Comparison of ENCODE assay signal across 8 cellular contexts in genomic region chr3:46987485-46988401, GRCh38. TPM values are rescaled to one million over a fixed set of nuclear protein-coding genes. Genes with fewer than 3 reads are reported as not detected.
DNase-seq lines count a peak whose midpoint lies in the region; ATAC-seq, FAIRE-seq and TF ChIP-seq lines count a peak whose summit lies in the region.

No MANE protein-coding gene starts in this region.

- H3K27me3 ChIP-seq in pancreas: no peaks in the 10 kb centered on the region

- H3K36me3 Mint-ChIP-seq in glutamatergic neuron (ENCODE audit: unreplicated experiment): no peaks in the 10 kb centered on the region

- H3K4me3 Mint-ChIP-seq in glutamatergic neuron (ENCODE audit: unreplicated experiment): no peak overlapping the region

- ATAC-seq in GM21360 (IDR thresholded peaks at IDR 0.05; ENCODE audit: unreplicated experiment) (peak; percentile 54), pancreas (peak in 3 of 4 donors; percentile 59 to 66 (median 60))

- H3K4me3 ChIP-seq in pancreas: peak overlapping the region in 1 of 4 donors; percentile 7

- peak overlapping the region in 1 of 4 donors; percentile 12 for H3K27ac ChIP-seq in pancreas

- WGBS in pancreas, 2 donors: 76 to 78% methylated on average over 22 to 26 of the region's 26 CpGs

- H3K36me3 ChIP-seq in pancreas: peaks cover 0 to 16% (median 0%) of the 10 kb centered on the region in 3 donors

- peaks cover 5% of the 10 kb centered on the region for H3K9me3 Mint-ChIP-seq in glutamatergic neuron (ENCODE audit: unreplicated experiment)

- H3K4me1 Mint-ChIP-seq in glutamatergic neuron (ENCODE audit: low read depth, unreplicated experiment): peaks cover 3% of the 10 kb centered on the region

- DNase-seq in AML-193 (lab: John Stamatoyannopoulos, UW): peak; percentile 92 to 95
- peak in 54 of 76 experiments; percentile 10 to 76 (median 40) for DNase-seq in HUDEP-2 (lab: John Stamatoyannopoulos, UW; ENCODE audit: unreplicated experiment in 76 of 76)
- DNase-seq in activated CD4-positive, CD25-positive, alpha-beta regulatory T cell treated with anti-CD3 and anti-CD28 coated beads, Interleukin-2, amount 50 U/mL, for 72 hours: peak; percentile 81
- peak; percentile 82 for DNase-seq in effector CD4-positive, alpha-beta T cell
- peak in 3 of 6 donors; percentile 36 to 64 (median 54) for DNase-seq in pancreas
- no peak for DNase-seq in glutamatergic neuron
- DNase-seq in NCI-H1105 treated with DMSO at 0.1 percent for 48 hours (lab: John Stamatoyannopoulos, UW): no peak

- no peak for FAIRE-seq in pancreas (lab: Jason Lieb, UNC)

- intact Hi-C loops in pancreas (cut with DNase I): loop anchor here in 1 of 3 donors (10.0 kb wide), 1 partner anchor 283 kb away; the partner anchor contains the start of gene TMIE

- H3K4me1 ChIP-seq in pancreas: no peaks in the 10 kb centered on the region

- H3K27me3 Mint-ChIP-seq in glutamatergic neuron (ENCODE audit: unreplicated experiment): peaks cover 2% of the 10 kb centered on the region

- no peak overlapping the region for H3K27ac Mint-ChIP-seq in glutamatergic neuron (ENCODE audit: unreplicated experiment)

- no peaks in the 10 kb centered on the region for H3K9me3 ChIP-seq in pancreas

- no peak for TF ChIP-seq CTCF in pancreas (IDR thresholded peaks at IDR 0.05)
- no peak for TF ChIP-seq CTCF in glutamatergic neuron (IDR thresholded peaks at IDR 0.05; ENCODE audit: partially characterized antibody, unreplicated experiment)

RNA-seq across cellular contexts. Expression of gene NBEAL2, which starts 8.3 kb away (rescaled TPM):
- total RNA-seq in pancreas (10 to 100 TPM; 30.6 to 67.4 (median 37.1) TPM), glutamatergic neuron (ENCODE audit: unreplicated experiment) (38.0 TPM)
- 100 to 1,000 TPM; 231 to 265 TPM for polyA plus RNA-seq in pancreas

RNA-seq across cellular contexts. Expression of gene CCDC12, which starts 11.2 kb away (rescaled TPM):
- total RNA-seq in pancreas (10 to 100 TPM; 20.7 to 30.4 (median 22.4) TPM), glutamatergic neuron (ENCODE audit: unreplicated experiment) (41.4 TPM)
- 10 to 100 TPM; 64.9 to 82.8 TPM for polyA plus RNA-seq in pancreas

Comparison
In these comparisons a context has a peak if more than half of its experiments do, and no peak if none do; other contexts are left out.
1. DNase-seq: peak in AML-193 (2 of 2), HUDEP-2 (54 of 76), activated CD4-positive, CD25-positive, alpha-beta regulatory T cell treated with anti-CD3 and anti-CD28 coated beads, Interleukin-2, amount 50 U/mL, for 72 hours (single experiment) and effector CD4-positive, alpha-beta T cell (single experiment); none in glutamatergic neuron (single experiment) and NCI-H1105 treated with DMSO at 0.1 percent for 48 hours (single experiment).